Comparison of ENCODE assay signal across 2 cellular contexts in the genomic region with DNA sequence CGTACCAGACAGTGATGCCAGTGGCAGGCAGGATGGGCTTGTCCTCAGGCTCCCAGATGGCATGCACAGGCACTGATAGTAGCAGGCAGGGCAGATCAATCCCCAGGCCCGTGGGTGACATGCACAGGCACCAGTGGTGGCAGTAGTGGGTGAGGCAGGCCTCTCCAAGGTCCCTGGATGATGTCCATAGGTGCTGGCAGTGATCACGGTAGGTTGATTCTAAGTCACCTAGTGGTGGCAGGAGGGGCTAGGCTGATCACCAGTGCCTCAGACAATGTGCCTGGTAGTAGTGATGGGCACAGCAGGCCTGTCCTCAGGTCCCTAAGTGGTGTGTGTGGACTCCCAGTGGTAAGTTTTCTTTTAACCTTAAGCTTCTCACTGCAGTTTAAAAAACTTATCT.
TF ChIP-seq lines count a peak whose summit lies in the region.

No MANE protein-coding gene starts in this region.

TF ChIP-seq in HCT116, 20 proteins besides CTCF, POLR2A, EP300 and RAD21 (continued from another document):
- TF ChIP-seq SRF (IDR thresholded peaks at IDR 0.05; ENCODE audit: low read depth) = no peak
- TF ChIP-seq JUND (IDR thresholded peaks at IDR 0.05) = no peak
- TF ChIP-seq, protein P1, sequence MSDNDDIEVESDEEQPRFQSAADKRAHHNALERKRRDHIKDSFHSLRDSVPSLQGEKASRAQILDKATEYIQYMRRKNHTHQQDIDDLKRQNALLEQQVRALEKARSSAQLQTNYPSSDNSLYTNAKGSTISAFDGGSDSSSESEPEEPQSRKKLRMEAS (IDR thresholded peaks at IDR 0.05) = no peak
- TF ChIP-seq SIN3A (IDR thresholded peaks at IDR 0.05; ENCODE audit: low read depth) = no peak
- no peak for TF ChIP-seq ZNF274 (IDR thresholded peaks at IDR 0.05; ENCODE audit: low read depth, low read length)
- no peak for TF ChIP-seq ELF1 (IDR thresholded peaks at IDR 0.05; ENCODE audit: borderline replicate concordance, low read depth)
- no peak for TF ChIP-seq CEBPB (IDR thresholded peaks at IDR 0.05; ENCODE audit: low read depth)
- TF ChIP-seq, protein P2, sequence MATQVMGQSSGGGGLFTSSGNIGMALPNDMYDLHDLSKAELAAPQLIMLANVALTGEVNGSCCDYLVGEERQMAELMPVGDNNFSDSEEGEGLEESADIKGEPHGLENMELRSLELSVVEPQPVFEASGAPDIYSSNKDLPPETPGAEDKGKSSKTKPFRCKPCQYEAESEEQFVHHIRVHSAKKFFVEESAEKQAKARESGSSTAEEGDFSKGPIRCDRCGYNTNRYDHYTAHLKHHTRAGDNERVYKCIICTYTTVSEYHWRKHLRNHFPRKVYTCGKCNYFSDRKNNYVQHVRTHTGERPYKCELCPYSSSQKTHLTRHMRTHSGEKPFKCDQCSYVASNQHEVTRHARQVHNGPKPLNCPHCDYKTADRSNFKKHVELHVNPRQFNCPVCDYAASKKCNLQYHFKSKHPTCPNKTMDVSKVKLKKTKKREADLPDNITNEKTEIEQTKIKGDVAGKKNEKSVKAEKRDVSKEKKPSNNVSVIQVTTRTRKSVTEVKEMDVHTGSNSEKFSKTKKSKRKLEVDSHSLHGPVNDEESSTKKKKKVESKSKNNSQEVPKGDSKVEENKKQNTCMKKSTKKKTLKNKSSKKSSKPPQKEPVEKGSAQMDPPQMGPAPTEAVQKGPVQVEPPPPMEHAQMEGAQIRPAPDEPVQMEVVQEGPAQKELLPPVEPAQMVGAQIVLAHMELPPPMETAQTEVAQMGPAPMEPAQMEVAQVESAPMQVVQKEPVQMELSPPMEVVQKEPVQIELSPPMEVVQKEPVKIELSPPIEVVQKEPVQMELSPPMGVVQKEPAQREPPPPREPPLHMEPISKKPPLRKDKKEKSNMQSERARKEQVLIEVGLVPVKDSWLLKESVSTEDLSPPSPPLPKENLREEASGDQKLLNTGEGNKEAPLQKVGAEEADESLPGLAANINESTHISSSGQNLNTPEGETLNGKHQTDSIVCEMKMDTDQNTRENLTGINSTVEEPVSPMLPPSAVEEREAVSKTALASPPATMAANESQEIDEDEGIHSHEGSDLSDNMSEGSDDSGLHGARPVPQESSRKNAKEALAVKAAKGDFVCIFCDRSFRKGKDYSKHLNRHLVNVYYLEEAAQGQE (IDR thresholded peaks at IDR 0.05; ENCODE audit: low read depth) = no peak
- no peak for TF ChIP-seq EZH2 (IDR thresholded peaks at IDR 0.05)

TF ChIP-seq in WTC11, 78 proteins besides CTCF, POLR2A, EP300 and RAD21 (continued from another document):
- TF ChIP-seq, protein P3, sequence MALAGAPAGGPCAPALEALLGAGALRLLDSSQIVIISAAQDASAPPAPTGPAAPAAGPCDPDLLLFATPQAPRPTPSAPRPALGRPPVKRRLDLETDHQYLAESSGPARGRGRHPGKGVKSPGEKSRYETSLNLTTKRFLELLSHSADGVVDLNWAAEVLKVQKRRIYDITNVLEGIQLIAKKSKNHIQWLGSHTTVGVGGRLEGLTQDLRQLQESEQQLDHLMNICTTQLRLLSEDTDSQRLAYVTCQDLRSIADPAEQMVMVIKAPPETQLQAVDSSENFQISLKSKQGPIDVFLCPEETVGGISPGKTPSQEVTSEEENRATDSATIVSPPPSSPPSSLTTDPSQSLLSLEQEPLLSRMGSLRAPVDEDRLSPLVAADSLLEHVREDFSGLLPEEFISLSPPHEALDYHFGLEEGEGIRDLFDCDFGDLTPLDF (CRISPR knock-in tag; IDR thresholded peaks at IDR 0.05) = no peak
- TF ChIP-seq JUN (CRISPR knock-in tag; IDR thresholded peaks at IDR 0.05) (no peak), ELF4 (CRISPR knock-in tag; IDR thresholded peaks at IDR 0.05; ENCODE audit: low read depth) (no peak), GTF2I (CRISPR knock-in tag; conservative IDR thresholded peaks at IDR 0.05) (no peak), CREB1 (CRISPR knock-in tag; IDR thresholded peaks at IDR 0.05) (no peak), RORB (CRISPR knock-in tag; IDR thresholded peaks at IDR 0.05) (no peak), OVOL2 (CRISPR knock-in tag; IDR thresholded peaks at IDR 0.05; ENCODE audit: borderline replicate concordance) (no peak), TEAD4 (CRISPR knock-in tag; IDR thresholded peaks at IDR 0.05) (no peak)
- TF ChIP-seq, protein P4, sequence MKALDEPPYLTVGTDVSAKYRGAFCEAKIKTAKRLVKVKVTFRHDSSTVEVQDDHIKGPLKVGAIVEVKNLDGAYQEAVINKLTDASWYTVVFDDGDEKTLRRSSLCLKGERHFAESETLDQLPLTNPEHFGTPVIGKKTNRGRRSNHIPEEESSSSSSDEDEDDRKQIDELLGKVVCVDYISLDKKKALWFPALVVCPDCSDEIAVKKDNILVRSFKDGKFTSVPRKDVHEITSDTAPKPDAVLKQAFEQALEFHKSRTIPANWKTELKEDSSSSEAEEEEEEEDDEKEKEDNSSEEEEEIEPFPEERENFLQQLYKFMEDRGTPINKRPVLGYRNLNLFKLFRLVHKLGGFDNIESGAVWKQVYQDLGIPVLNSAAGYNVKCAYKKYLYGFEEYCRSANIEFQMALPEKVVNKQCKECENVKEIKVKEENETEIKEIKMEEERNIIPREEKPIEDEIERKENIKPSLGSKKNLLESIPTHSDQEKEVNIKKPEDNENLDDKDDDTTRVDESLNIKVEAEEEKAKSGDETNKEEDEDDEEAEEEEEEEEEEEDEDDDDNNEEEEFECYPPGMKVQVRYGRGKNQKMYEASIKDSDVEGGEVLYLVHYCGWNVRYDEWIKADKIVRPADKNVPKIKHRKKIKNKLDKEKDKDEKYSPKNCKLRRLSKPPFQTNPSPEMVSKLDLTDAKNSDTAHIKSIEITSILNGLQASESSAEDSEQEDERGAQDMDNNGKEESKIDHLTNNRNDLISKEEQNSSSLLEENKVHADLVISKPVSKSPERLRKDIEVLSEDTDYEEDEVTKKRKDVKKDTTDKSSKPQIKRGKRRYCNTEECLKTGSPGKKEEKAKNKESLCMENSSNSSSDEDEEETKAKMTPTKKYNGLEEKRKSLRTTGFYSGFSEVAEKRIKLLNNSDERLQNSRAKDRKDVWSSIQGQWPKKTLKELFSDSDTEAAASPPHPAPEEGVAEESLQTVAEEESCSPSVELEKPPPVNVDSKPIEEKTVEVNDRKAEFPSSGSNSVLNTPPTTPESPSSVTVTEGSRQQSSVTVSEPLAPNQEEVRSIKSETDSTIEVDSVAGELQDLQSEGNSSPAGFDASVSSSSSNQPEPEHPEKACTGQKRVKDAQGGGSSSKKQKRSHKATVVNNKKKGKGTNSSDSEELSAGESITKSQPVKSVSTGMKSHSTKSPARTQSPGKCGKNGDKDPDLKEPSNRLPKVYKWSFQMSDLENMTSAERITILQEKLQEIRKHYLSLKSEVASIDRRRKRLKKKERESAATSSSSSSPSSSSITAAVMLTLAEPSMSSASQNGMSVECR (CRISPR knock-in tag; IDR thresholded peaks at IDR 0.05; ENCODE audit: borderline replicate concordance) = no peak
- TF ChIP-seq, protein P5, sequence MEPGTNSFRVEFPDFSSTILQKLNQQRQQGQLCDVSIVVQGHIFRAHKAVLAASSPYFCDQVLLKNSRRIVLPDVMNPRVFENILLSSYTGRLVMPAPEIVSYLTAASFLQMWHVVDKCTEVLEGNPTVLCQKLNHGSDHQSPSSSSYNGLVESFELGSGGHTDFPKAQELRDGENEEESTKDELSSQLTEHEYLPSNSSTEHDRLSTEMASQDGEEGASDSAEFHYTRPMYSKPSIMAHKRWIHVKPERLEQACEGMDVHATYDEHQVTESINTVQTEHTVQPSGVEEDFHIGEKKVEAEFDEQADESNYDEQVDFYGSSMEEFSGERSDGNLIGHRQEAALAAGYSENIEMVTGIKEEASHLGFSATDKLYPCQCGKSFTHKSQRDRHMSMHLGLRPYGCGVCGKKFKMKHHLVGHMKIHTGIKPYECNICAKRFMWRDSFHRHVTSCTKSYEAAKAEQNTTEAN (CRISPR knock-in tag; IDR thresholded peaks at IDR 0.05) = no peak
- TF ChIP-seq, protein P6, sequence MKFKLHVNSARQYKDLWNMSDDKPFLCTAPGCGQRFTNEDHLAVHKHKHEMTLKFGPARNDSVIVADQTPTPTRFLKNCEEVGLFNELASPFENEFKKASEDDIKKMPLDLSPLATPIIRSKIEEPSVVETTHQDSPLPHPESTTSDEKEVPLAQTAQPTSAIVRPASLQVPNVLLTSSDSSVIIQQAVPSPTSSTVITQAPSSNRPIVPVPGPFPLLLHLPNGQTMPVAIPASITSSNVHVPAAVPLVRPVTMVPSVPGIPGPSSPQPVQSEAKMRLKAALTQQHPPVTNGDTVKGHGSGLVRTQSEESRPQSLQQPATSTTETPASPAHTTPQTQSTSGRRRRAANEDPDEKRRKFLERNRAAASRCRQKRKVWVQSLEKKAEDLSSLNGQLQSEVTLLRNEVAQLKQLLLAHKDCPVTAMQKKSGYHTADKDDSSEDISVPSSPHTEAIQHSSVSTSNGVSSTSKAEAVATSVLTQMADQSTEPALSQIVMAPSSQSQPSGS (CRISPR knock-in tag; IDR thresholded peaks at IDR 0.05; ENCODE audit: borderline replicate concordance, low read depth) = no peak
- TF ChIP-seq, protein P7, sequence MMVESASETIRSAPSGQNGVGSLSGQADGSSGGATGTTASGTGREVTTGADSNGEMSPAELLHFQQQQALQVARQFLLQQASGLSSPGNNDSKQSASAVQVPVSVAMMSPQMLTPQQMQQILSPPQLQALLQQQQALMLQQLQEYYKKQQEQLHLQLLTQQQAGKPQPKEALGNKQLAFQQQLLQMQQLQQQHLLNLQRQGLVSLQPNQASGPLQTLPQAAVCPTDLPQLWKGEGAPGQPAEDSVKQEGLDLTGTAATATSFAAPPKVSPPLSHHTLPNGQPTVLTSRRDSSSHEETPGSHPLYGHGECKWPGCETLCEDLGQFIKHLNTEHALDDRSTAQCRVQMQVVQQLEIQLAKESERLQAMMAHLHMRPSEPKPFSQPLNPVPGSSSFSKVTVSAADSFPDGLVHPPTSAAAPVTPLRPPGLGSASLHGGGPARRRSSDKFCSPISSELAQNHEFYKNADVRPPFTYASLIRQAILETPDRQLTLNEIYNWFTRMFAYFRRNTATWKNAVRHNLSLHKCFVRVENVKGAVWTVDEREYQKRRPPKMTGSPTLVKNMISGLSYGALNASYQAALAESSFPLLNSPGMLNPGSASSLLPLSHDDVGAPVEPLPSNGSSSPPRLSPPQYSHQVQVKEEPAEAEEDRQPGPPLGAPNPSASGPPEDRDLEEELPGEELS (CRISPR knock-in tag; IDR thresholded peaks at IDR 0.05) = no peak
- TF ChIP-seq, protein P8, sequence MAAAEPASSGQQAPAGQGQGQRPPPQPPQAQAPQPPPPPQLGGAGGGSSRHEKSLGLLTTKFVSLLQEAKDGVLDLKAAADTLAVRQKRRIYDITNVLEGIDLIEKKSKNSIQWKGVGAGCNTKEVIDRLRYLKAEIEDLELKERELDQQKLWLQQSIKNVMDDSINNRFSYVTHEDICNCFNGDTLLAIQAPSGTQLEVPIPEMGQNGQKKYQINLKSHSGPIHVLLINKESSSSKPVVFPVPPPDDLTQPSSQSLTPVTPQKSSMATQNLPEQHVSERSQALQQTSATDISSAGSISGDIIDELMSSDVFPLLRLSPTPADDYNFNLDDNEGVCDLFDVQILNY (CRISPR knock-in tag; IDR thresholded peaks at IDR 0.05) = no peak
- TF ChIP-seq, protein P9, sequence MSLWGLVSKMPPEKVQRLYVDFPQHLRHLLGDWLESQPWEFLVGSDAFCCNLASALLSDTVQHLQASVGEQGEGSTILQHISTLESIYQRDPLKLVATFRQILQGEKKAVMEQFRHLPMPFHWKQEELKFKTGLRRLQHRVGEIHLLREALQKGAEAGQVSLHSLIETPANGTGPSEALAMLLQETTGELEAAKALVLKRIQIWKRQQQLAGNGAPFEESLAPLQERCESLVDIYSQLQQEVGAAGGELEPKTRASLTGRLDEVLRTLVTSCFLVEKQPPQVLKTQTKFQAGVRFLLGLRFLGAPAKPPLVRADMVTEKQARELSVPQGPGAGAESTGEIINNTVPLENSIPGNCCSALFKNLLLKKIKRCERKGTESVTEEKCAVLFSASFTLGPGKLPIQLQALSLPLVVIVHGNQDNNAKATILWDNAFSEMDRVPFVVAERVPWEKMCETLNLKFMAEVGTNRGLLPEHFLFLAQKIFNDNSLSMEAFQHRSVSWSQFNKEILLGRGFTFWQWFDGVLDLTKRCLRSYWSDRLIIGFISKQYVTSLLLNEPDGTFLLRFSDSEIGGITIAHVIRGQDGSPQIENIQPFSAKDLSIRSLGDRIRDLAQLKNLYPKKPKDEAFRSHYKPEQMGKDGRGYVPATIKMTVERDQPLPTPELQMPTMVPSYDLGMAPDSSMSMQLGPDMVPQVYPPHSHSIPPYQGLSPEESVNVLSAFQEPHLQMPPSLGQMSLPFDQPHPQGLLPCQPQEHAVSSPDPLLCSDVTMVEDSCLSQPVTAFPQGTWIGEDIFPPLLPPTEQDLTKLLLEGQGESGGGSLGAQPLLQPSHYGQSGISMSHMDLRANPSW (CRISPR knock-in tag; conservative IDR thresholded peaks at IDR 0.05; ENCODE audit: low read depth) = no peak
